Comparison of ENCODE assay signal across 1 cellular context in the genomic region with DNA sequence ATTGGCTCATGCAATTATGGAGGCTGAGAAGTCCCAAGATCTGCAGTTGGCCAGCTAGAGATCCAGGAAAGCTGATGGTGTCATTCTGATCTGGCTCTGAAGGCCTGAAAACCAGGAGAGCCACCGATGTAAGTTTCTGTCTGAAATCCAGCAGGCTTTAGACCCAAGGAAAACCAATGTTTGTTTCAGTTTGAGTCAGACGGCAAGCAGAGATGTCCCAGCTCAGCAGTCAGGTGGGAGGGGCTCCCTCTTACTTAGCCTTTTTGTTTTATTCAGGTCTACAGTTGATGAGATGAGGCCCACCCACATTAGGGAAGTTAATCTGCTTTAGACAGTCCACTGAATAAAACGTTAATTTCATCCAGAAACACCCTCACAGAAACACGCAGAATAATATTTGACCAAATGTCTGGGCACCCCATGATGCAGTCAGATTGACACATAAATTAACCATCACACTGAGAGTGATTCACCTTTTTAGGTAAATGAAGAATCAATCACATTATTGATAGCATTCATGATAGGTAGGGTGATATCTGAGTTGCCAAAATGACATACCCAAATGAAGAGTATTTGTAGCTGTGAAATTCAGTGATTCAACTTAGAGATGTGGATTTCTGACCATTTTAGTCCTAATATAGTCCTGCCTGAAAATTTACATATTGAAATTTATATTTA. TPM values are rescaled to one million over a fixed set of nuclear protein-coding genes. Genes with fewer than 3 reads are reported as not detected.
"Had no signal": no experiment of that assay in that cellular context is flagged by ENCODE, and none has a peak within 500 bp of the region (broad histone marks: within the 10 kb centered on the region; RNA-seq: fewer than 3 reads in every experiment).

No MANE protein-coding gene starts in this region.

RNA-seq across cellular contexts. Expression of a gene that starts 53.7 kb away (rescaled TPM):
- polyA plus RNA-seq: naive thymus-derived CD8-positive, alpha-beta T cell had no signal
